Comparison of ENCODE assay signal across 30 cellular contexts in genomic region chr4:68673143-68673542, GRCh38. TPM values are rescaled to one million over a fixed set of nuclear protein-coding genes. Genes with fewer than 3 reads are reported as not detected.
DNase-seq lines count a peak whose midpoint lies in the region; ATAC-seq, FAIRE-seq and TF ChIP-seq lines count a peak whose summit lies in the region.
"Had no signal": no experiment of that assay in that cellular context is flagged by ENCODE, and none has a peak within 500 bp of the region (broad histone marks: within the 10 kb centered on the region; RNA-seq: fewer than 3 reads in every experiment).

No MANE protein-coding gene starts in this region.

- no peak for TF ChIP-seq RAD21 in HepG2 (CRISPR knock-in tag; IDR thresholded peaks at IDR 0.05)

- no peak for TF ChIP-seq EP300 in HepG2 (IDR thresholded peaks at IDR 0.05; ENCODE audit: low read depth in 2 of 2, low read length in 2 of 2)
- TF ChIP-seq EP300 in HepG2 (CRISPR knock-in tag; IDR thresholded peaks at IDR 0.05; ENCODE audit: borderline replicate concordance): no peak

- H4K20me1 ChIP-seq in HepG2 (ENCODE audit: insufficient read depth, low read length) (no peaks in the 10 kb centered on the region), MM.1S (ENCODE audit: insufficient read depth, low read length) (no peaks in the 10 kb centered on the region)
- H4K20me1 ChIP-seq: BLaER1 treated with 17β-estradiol and CSF1 and Interleukin-3, amounts not matched to agents 10 nM and 100 nM had no signal

- in situ Hi-C loops in HepG2 (cut with HindIII; ENCODE audit: extremely low pct_ligation_motif_present, low pct_unique_long_range_greater_than_20kb): no loop called here

- H3K27ac ChIP-seq in HepG2 (ENCODE audit: extremely low read length, insufficient read depth, low read length): no peak overlapping the region
- H3K27ac ChIP-seq in right lobe of liver: no peak overlapping the region
- H3K27ac ChIP-seq in MM.1S (ENCODE audit: low read length): no peak overlapping the region
- H3K27ac ChIP-seq in VCaP: peak overlapping the region; percentile 89; the same call in 1 of the 2 replicates
- H3K27ac ChIP-seq: BLaER1 treated with 17β-estradiol and CSF1 and Interleukin-3, amounts not matched to agents 10 nM and 100 nM had no signal

- H3K9me2 ChIP-seq in MM.1S (replicated peaks; ENCODE audit: insufficient read depth, low read length): no peaks in the 10 kb centered on the region

- no peak for DNase-seq in HepG2 (ENCODE audit: low spot score)
- no peak for DNase-seq in right lobe of liver
- DNase-seq in MM.1S: no peak
- no peak for DNase-seq in activated T-cell treated with anti-CD3 and anti-CD28 coated beads for 4 hours
- no peak for DNase-seq in dedifferentiated amniotic fluid mesenchymal stem cell (ENCODE audit: extremely low spot score)
- DNase-seq: CD4-positive, alpha-beta T cell; DMS53; HFFc6; KG1; NCI-H1048; NCI-H1417 treated with DMSO at 0.1 percent for 48 hours; NCI-H1694 treated with DMSO at 0.1 percent for 48 hours; NCI-H2081; NCI-H2227 treated with DMSO at 0.1 percent for 48 hours; NCI-H510A treated with DMSO at 0.1 percent for 48 hours; NCI-H748 treated with DMSO at 0.1 percent for 48 hours; OCI-M1; T-cell had no signal

- no peak for TF ChIP-seq CTCF in HepG2 (CRISPR knock-in tag; IDR thresholded peaks at IDR 0.05)
- TF ChIP-seq CTCF in right lobe of liver (IDR thresholded peaks at IDR 0.05): no peak
- TF ChIP-seq CTCF in MM.1S (IDR thresholded peaks at IDR 0.05; ENCODE audit: low read length): peak; percentile 29
- TF ChIP-seq CTCF in VCaP (conservative IDR thresholded peaks at IDR 0.05): no peak

- intact Hi-C loops in HepG2 (cut with micrococcal nuclease; ENCODE audit: unreplicated experiment) (no loop called here), right lobe of liver (cut with DNase I) (no loop called here)

- no peaks in the 10 kb centered on the region for H3K36me3 ChIP-seq in HepG2 (replicated peaks in 1 of 2; ENCODE audit: control insufficient read depth in 1 of 2, insufficient read depth in 2 of 2, low read length in 2 of 2)
- no peaks in the 10 kb centered on the region for H3K36me3 ChIP-seq in right lobe of liver
- no peaks in the 10 kb centered on the region for H3K36me3 ChIP-seq in MM.1S (replicated peaks; ENCODE audit: insufficient read depth, low read length)
- H3K36me3 ChIP-seq: BLaER1 treated with 17β-estradiol and CSF1 and Interleukin-3, amounts not matched to agents 10 nM and 100 nM; HAP-1 had no signal

- ATAC-seq in HepG2 (no peak), right lobe of liver (no peak), GM21737 (IDR thresholded peaks at IDR 0.05; ENCODE audit: unreplicated experiment) (no peak), HG02610 (IDR thresholded peaks at IDR 0.05; ENCODE audit: unreplicated experiment) (no peak)
- ATAC-seq: T-cell had no signal

- FAIRE-seq in HepG2 (lab: Jason Lieb, UNC): no peak
- FAIRE-seq: GM12892, HTR-8/SVneo, RCC 7860 had no signal

- H3K9me3 ChIP-seq in HepG2 (ENCODE audit: low read length): no peaks in the 10 kb centered on the region
- H3K9me3 ChIP-seq in right lobe of liver: no peaks in the 10 kb centered on the region
- H3K9me3 ChIP-seq in MM.1S (replicated peaks; ENCODE audit: insufficient read depth, low read length): no peaks in the 10 kb centered on the region
- H3K9me3 ChIP-seq: HAP-1 had no signal

- H3K4me2 ChIP-seq in HepG2 (ENCODE audit: low read depth, low read length) (no peak overlapping the region), MM.1S (ENCODE audit: low read depth, low read length) (no peak overlapping the region)
- H3K4me2 ChIP-seq: BLaER1 treated with 17β-estradiol and CSF1 and Interleukin-3, amounts not matched to agents 10 nM and 100 nM had no signal

- H3F3A ChIP-seq in MM.1S (ENCODE audit: insufficient read depth, low read length): no peaks in the 10 kb centered on the region

- no TSS peak for BruUV-seq in HepG2 (replicated peaks; lab: Mats Ljungman, UMichigan)

- POLR2A ChIA-PET in HepG2 (lab: Yijun Ruan, JAX): interaction anchor here (0.7 kb wide), 1 partner anchor 16 kb away, joined by 3 read pairs; no protein-coding TSS in a partner anchor

- TF ChIP-seq POLR2A in HepG2 (IDR thresholded peaks at IDR 0.05; ENCODE audit: insufficient read depth in 1 of 2, low read depth in 2 of 2, low read length in 2 of 2) (no peak), right lobe of liver (IDR thresholded peaks at IDR 0.05) (no peak)

- WGBS in HepG2 (ENCODE audit: low lambda C conversion rate): 95% methylated on average over 7 of the region's 7 CpGs
- 89% methylated on average over 7 of the region's 7 CpGs for WGBS in right lobe of liver (ENCODE audit: insufficient coverage, low coverage, low lambda C conversion rate, missing lambda C conversion rate)

- H3K27me3 ChIP-seq in HepG2 (ENCODE audit: control insufficient read depth in 1 of 2, insufficient read depth in 2 of 2, low read length in 2 of 2): no peaks in the 10 kb centered on the region
- H3K27me3 ChIP-seq in right lobe of liver: no peaks in the 10 kb centered on the region
- no peaks in the 10 kb centered on the region for H3K27me3 ChIP-seq in MM.1S (replicated peaks; ENCODE audit: insufficient read depth, low read length)
- H3K27me3 ChIP-seq: BLaER1 treated with 17β-estradiol and CSF1 and Interleukin-3, amounts not matched to agents 10 nM and 100 nM had no signal

- H3K9ac ChIP-seq in HepG2 (ENCODE audit: insufficient read depth, low read depth, low read length): no peak overlapping the region
- no peak overlapping the region for H3K9ac ChIP-seq in MM.1S (ENCODE audit: low read length)
- H3K9ac ChIP-seq: BLaER1 treated with 17β-estradiol and CSF1 and Interleukin-3, amounts not matched to agents 10 nM and 100 nM had no signal

- H3K79me2 ChIP-seq in HepG2 (ENCODE audit: insufficient read depth, low read length): no peaks in the 10 kb centered on the region
- no peaks in the 10 kb centered on the region for H3K79me2 ChIP-seq in MM.1S (ENCODE audit: low read length)

- CTCF ChIA-PET in HepG2 (lab: Yijun Ruan, JAX; ENCODE audit: low intra/inter-chr PET ratio, low total read pairs): no interaction called here

- H3K4me3 ChIP-seq in HepG2 (replicated peaks in 1 of 3; ENCODE audit: insufficient read depth in 1 of 3, low read depth in 2 of 3, low read length in 3 of 3) (no peak overlapping the region), right lobe of liver (no peak overlapping the region), MM.1S (ENCODE audit: low read length) (no peak overlapping the region)
- H3K4me3 ChIP-seq: BLaER1 treated with 17β-estradiol and CSF1 and Interleukin-3, amounts not matched to agents 10 nM and 100 nM; HAP-1 had no signal

- H3K4me1 ChIP-seq in HepG2 (ENCODE audit: insufficient read depth, low read length) (0 out of 2 replicates have a peak, but pooled peaks cover 6% of the 10 kb centered on the region), right lobe of liver (no peaks in the 10 kb centered on the region), MM.1S (ENCODE audit: low read length) (no peaks in the 10 kb centered on the region)
- H3K4me1 ChIP-seq: BLaER1 treated with 17β-estradiol and CSF1 and Interleukin-3, amounts not matched to agents 10 nM and 100 nM; HAP-1 had no signal

- H2AFZ ChIP-seq in HepG2 (ENCODE audit: low read length) (no peak overlapping the region), MM.1S (ENCODE audit: low read length) (no peak overlapping the region)

TF ChIP-seq in HepG2, 621 proteins besides CTCF, POLR2A, EP300 and RAD21 (continues in another document):
- TF ChIP-seq XBP1 (CRISPR knock-in tag; IDR thresholded peaks at IDR 0.05) (no peak), SYNCRIP (IDR thresholded peaks at IDR 0.05; ENCODE audit: insufficient read depth, low read depth, low read length) (no peak), ZBTB33 (CRISPR knock-in tag; IDR thresholded peaks at IDR 0.05) (peak; percentile 20; the same call in 1 of the 2 replicates), ZNF775 (CRISPR knock-in tag; IDR thresholded peaks at IDR 0.05; ENCODE audit: borderline replicate concordance) (no peak)

RNA-seq across cellular contexts. Expression of gene UGT2B15, which starts 2.7 kb away (rescaled TPM):
- 0.04 TPM in 1 of 2 replicates, not detected in the other for total RNA-seq in HepG2 (2016; rRNA removed; fragmentation: Illumina TruSeq; extraction: Trizol)
- total RNA-seq in HepG2 (2016; cell fraction: cytosol; rRNA removed; fragmentation: Illumina TruSeq; extraction: Trizol; ENCODE audit: low read depth): not detected in 2 replicates
- 0.09 TPM in 1 of 2 replicates, not detected in the other for total RNA-seq in HepG2 (2016; cell fraction: insoluble cytoplasmic fraction; rRNA removed; fragmentation: Illumina TruSeq; extraction: Trizol)
- total RNA-seq in HepG2 (2016; cell fraction: membrane; rRNA removed; fragmentation: Illumina TruSeq; extraction: Trizol): not detected in 2 replicates
- not detected in 2 replicates for total RNA-seq in HepG2 (2016; cell fraction: nucleus; rRNA removed; fragmentation: Illumina TruSeq; extraction: Trizol)
- polyA plus RNA-seq in HepG2 (2011; rRNA removed): 0.07 and 0.11 TPM in 2 replicates
- 0.17 TPM in 1 of 2 replicates, not detected in the other for polyA plus RNA-seq in HepG2 (2011; cell fraction: cytosol; rRNA removed)
- polyA plus RNA-seq in HepG2 (2011; cell fraction: nucleus; rRNA removed): not detected in 2 replicates
- polyA plus RNA-seq in HepG2 (2012): 0.12 and 0.20 TPM in 2 replicates
- not detected in 2 replicates for polyA plus RNA-seq in HepG2 (2016; cell fraction: cytosol; fragmentation: Illumina TruSeq; extraction: Trizol; ENCODE audit: low read depth)
- not detected in 2 replicates for polyA plus RNA-seq in HepG2 (2016; cell fraction: insoluble cytoplasmic fraction; fragmentation: Illumina TruSeq; extraction: Trizol; ENCODE audit: low read depth)
- not detected in 2 replicates for polyA plus RNA-seq in HepG2 (2016; cell fraction: membrane; fragmentation: Illumina TruSeq; extraction: Trizol; ENCODE audit: low read depth)
- polyA plus RNA-seq in HepG2 (2016; cell fraction: nucleus; fragmentation: Illumina TruSeq; extraction: Trizol; ENCODE audit: insufficient read depth, low read depth): not detected in 2 replicates
- 0.12 TPM in 1 of 2 replicates, not detected in the other for polyA minus RNA-seq in HepG2 (2011; rRNA and poly(A)+ RNA removed; ENCODE audit: low replicate concordance)
- not detected in 2 replicates for polyA minus RNA-seq in HepG2 (2011; cell fraction: cytosol; rRNA and poly(A)+ RNA removed)
- polyA minus RNA-seq in HepG2 (2011; cell fraction: nucleus; rRNA and poly(A)+ RNA removed): 0.13 TPM in 1 of 2 replicates, not detected in the other
- total RNA-seq in right lobe of liver: 100 to 1,000 TPM in 4 of 6 experiments, 10 to 100 TPM in 2; 44.9 to 533 (median 152) TPM
- total RNA-seq: A172; CD4-positive, alpha-beta T cell; Daoy; G401; HFFc6; T-helper 2 cell treated with Interferon-gamma antibody and Interleukin-4, amounts not matched to agents 100 ng/mL and 5 ng/mL, for 36 hours had no signal

Comparison
In these comparisons a context has a peak if more than half of its experiments do, and no peak if none do; other contexts are left out.
1. RNA of gene UGT2B15, which starts 2.7 kb away (total RNA-seq): 44.9 to 533 TPM in right lobe of liver; 0.04 to 0.09 TPM in HepG2; every median in the first group is over 10 times any median in the second.